8 cellular contexts compared by ENCODE assay signal in genomic region chr6:79078057-79078969, GRCh38. TPM values are rescaled to one million over a fixed set of nuclear protein-coding genes. Genes with fewer than 3 reads are reported as not detected.
A peak's percentile ranks its signal among the peaks of the same experiment; 100 is the strongest.
DNase-seq lines count a peak whose midpoint lies in the region; ATAC-seq and TF ChIP-seq lines count a peak whose summit lies in the region.

PHIP (minus strand) TSS chr6:79078254; CDS start chr6:79078068, 186 bp downstream.

- H3K4me3 Mint-ChIP-seq in CD4-positive, CD25-positive, alpha-beta regulatory T cell: peak within 1 kb of the TSS; percentile 95 to 99 (median 96)

- no peaks in the 10 kb centered on the region for H3K9me3 ChIP-seq in CD4-positive, CD25-positive, alpha-beta regulatory T cell (ENCODE audit: control insufficient read depth in 2 of 2, low read length in 2 of 2)
- no peaks in the 10 kb centered on the region for H3K9me3 ChIP-seq in right lobe of liver

- peaks cover 27 to 51% (median 36%) of the 10 kb centered on the region in 4 donors for H3K4me1 Mint-ChIP-seq in CD4-positive, CD25-positive, alpha-beta regulatory T cell

- TF ChIP-seq POLR2A in right lobe of liver (IDR thresholded peaks at IDR 0.05): peak; percentile 62

- peaks cover 36% of the 10 kb centered on the region for H3K27me3 Mint-ChIP-seq in CD4-positive, CD25-positive, alpha-beta regulatory T cell

- intact Hi-C loops in right lobe of liver (cut with DNase I): no loop called here

- no peaks in the 10 kb centered on the region for H3K9me3 Mint-ChIP-seq in CD4-positive, CD25-positive, alpha-beta regulatory T cell

- DNase-seq in CD4-positive, CD25-positive, alpha-beta regulatory T cell: peak; percentile 87 to 97 (median 97)
- peak; percentile 95 for DNase-seq in NCI-H82 (lab: John Stamatoyannopoulos, UW)
- DNase-seq in activated CD4-positive, alpha-beta T cell treated with anti-CD3 and anti-CD28 coated beads, Interleukin-2, amount 50 U/mL, for 48 hours: peak; percentile 89 to 91
- peak; percentile 91 to 98 for DNase-seq in dermis microvascular lymphatic vessel endothelial cell (ENCODE audit: low read depth in 2 of 2)
- peak; percentile 94 for DNase-seq in right lobe of liver
- DNase-seq in stimulated activated CD4-positive, alpha-beta T cell treated with anti-CD3 and anti-CD28 coated beads, Interleukin-4, amount 100 ng/mL, for 24 hours: peak; percentile 93

- peaks cover 4% of the 10 kb centered on the region for H3K36me3 ChIP-seq in CD4-positive, CD25-positive, alpha-beta regulatory T cell (ENCODE audit: control insufficient read depth, insufficient read depth, low read length)
- H3K36me3 ChIP-seq in right lobe of liver: no peaks in the 10 kb centered on the region

- H3K27ac ChIP-seq in CD4-positive, CD25-positive, alpha-beta regulatory T cell (ENCODE audit: insufficient read depth, low read length, poor library complexity, severe bottlenecking): peak within 1 kb of the TSS; percentile 94
- H3K27ac ChIP-seq in right lobe of liver: peak within 1 kb of the TSS; percentile 95 to 96 (median 96)

- peaks cover 2% of the 10 kb centered on the region for H3K27me3 ChIP-seq in CD4-positive, CD25-positive, alpha-beta regulatory T cell (ENCODE audit: control insufficient read depth, insufficient read depth, low read length)
- no peaks in the 10 kb centered on the region for H3K27me3 ChIP-seq in right lobe of liver

- peak within 1 kb of the TSS; percentile 94 to 98 (median 96) for H3K27ac Mint-ChIP-seq in CD4-positive, CD25-positive, alpha-beta regulatory T cell

- TF ChIP-seq CTCF in right lobe of liver (IDR thresholded peaks at IDR 0.05): peak in 2 of 4 donors; percentile 3 to 6

- ATAC-seq in CD4-positive, CD25-positive, alpha-beta regulatory T cell (ENCODE audit: low read depth in 2 of 2): peak; percentile 81 to 83
- peak; percentile 66 for ATAC-seq in GM19452 (IDR thresholded peaks at IDR 0.05; ENCODE audit: unreplicated experiment)
- peak; percentile 30 for ATAC-seq in HG03575 (IDR thresholded peaks at IDR 0.05; ENCODE audit: extremely low read depth, insufficient number of reproducible peaks, low FRiP score, unreplicated experiment)
- ATAC-seq in right lobe of liver: peak; percentile 84 to 91 (median 90)

- H3K4me1 ChIP-seq in CD4-positive, CD25-positive, alpha-beta regulatory T cell (ENCODE audit: control insufficient read depth, insufficient read depth, low read length, poor library complexity, severe bottlenecking): peaks cover 22% of the 10 kb centered on the region
- H3K4me1 ChIP-seq in right lobe of liver: peaks cover 0 to 6% (median 0%) of the 10 kb centered on the region in 4 donors

- peak within 1 kb of the TSS; percentile 100 for H3K4me3 ChIP-seq in CD4-positive, CD25-positive, alpha-beta regulatory T cell (ENCODE audit: low read depth, low read length)
- H3K4me3 ChIP-seq in right lobe of liver: peak within 1 kb of the TSS; percentile 70 to 81 (median 78)

- 0% methylated on average over 30 of the region's 73 CpGs for WGBS in right lobe of liver (ENCODE audit: insufficient coverage, low coverage, low lambda C conversion rate, missing lambda C conversion rate)

- peaks cover 3% of the 10 kb centered on the region for H3K36me3 Mint-ChIP-seq in CD4-positive, CD25-positive, alpha-beta regulatory T cell

RNA-seq across cellular contexts. Expression of gene PHIP, which starts in this region (rescaled TPM):
- 57.0 TPM for total RNA-seq in CD4-positive, CD25-positive, alpha-beta regulatory T cell
- polyA plus RNA-seq in CD4-positive, CD25-positive, alpha-beta regulatory T cell: 10 to 100 TPM; 12.0 to 14.4 (median 13.1) TPM
- total RNA-seq in dermis microvascular lymphatic vessel endothelial cell (15.5 and 19.6 TPM in 2 replicates), right lobe of liver (1 to 10 TPM; 5.0 to 7.8 (median 6.4) TPM)

Comparison
In these comparisons a context has a peak if more than half of its experiments do, and no peak if none do; other contexts are left out.
1. Peak in every context shown above with its lines: DNase-seq, ATAC-seq, H3K4me3 ChIP-seq and H3K27ac ChIP-seq.
2. ATAC-seq: peak in every context shown above with its lines; median percentile 90 in right lobe of liver; 82 in CD4-positive, CD25-positive, alpha-beta regulatory T cell; 66 in GM19452; 30 in HG03575.